ENCODE assay signal across 8 cellular contexts in the genomic region with DNA sequence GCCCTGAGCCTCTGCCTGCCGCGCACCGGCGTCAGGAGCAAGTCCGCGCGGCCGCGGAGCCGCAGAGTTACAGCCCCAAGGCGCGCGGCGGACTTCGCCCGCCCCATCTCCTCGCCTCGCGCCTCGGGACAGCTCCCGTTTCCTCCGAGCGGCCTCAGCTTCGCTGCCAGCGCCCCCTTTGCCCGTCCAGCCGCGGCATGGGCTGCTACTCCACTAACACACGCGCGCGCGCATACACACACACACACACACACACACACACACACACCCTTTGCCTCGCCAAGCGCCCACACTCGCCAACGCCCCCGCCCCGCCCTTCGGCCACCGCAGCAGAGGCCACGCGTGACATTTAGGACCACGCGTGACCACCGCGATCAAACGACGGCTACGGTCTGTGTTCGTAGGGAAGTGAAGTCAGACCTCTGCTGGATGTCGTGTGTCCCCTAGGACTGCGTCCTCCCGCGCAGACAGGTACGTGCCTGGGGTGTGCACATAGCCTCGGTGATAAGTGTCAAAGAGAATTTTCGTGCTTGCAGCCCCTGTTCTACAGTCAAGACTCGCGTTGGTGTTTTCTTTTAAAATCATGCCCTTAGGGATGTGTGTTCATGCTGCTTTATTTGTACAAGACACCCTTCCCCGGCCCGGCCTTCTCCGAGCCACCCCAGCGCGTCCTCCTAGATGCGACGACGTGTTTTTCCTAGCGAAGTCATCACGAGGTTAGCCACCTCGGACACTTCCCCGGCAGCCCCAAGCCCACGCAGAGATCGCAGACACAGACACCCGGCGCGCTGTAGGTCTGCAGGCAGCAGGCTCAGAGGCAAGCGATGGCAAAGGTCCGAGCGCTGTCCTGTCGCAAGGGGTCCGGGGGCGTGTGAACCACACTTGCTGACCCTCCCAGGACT. TPM values are rescaled to one million over a fixed set of nuclear protein-coding genes. Genes with fewer than 3 reads are reported as not detected.
DNase-seq lines count a peak whose midpoint lies in the region; ATAC-seq and TF ChIP-seq lines count a peak whose summit lies in the region.

No MANE protein-coding gene starts in this region.

- intact Hi-C loops in CD4-positive, alpha-beta T cell (cut with DNase I, micrococcal nuclease): loop anchor here (5.0 to 10.0 kb wide), 4 partner anchors 240 to 638 kb away; a partner anchor contains a TSS

- H3K36me3 Mint-ChIP-seq in CD4-positive, alpha-beta T cell (ENCODE audit: low read depth): peaks cover 4% of the 10 kb centered on the region

- no peak for ATAC-seq in CD4-positive, alpha-beta T cell (ENCODE audit: poor library complexity)
- ATAC-seq in HG03432 (IDR thresholded peaks at IDR 0.05; ENCODE audit: unreplicated experiment): no peak

- DNase-seq in CD4-positive, alpha-beta T cell: peak in 3 of 10 experiments; percentile 10 to 35 (median 28)
- DNase-seq in NB4 (ENCODE audit: low read depth) (peak; percentile 40), astrocyte of the spinal cord (ENCODE audit: low read depth, low spot score) (peak; percentile 33), kidney epithelial cell (ENCODE audit: low read depth) (no peak), medulla oblongata (ENCODE audit: extremely low spot score) (no peak), superior temporal gyrus (ENCODE audit: extremely low spot score) (no peak)
- peak; percentile 32 to 33 for DNase-seq in stimulated activated CD4-positive, alpha-beta T cell treated with anti-CD3 and anti-CD28 coated beads, Interleukin-2, amount 100 ng/mL, for 24 hours

- H3K4me3 Mint-ChIP-seq in CD4-positive, alpha-beta T cell: peak overlapping the region; percentile 91

- H3K4me1 Mint-ChIP-seq in CD4-positive, alpha-beta T cell (ENCODE audit: low read depth): peaks cover 47% of the 10 kb centered on the region

- no peak for TF ChIP-seq CTCF in CD4-positive, alpha-beta T cell (IDR thresholded peaks at IDR 0.05)
- TF ChIP-seq CTCF in NB4 (IDR thresholded peaks at IDR 0.05; ENCODE audit: low read depth, low read length): no peak
- TF ChIP-seq CTCF in astrocyte of the spinal cord (IDR thresholded peaks at IDR 0.05; ENCODE audit: low read depth, low read length): peak; percentile 1
- no peak for TF ChIP-seq CTCF in kidney epithelial cell (IDR thresholded peaks at IDR 0.05; ENCODE audit: insufficient read depth, low read length, poor library complexity, severe bottlenecking)

- H3K27ac ChIP-seq in CD4-positive, alpha-beta T cell (ENCODE audit: low read depth, low read length): no peak overlapping the region

- H3K27me3 ChIP-seq in CD4-positive, alpha-beta T cell (ENCODE audit: control insufficient read depth, insufficient read depth, low read length): peaks cover 88% of the 10 kb centered on the region
- H3K27me3 ChIP-seq in kidney epithelial cell (ENCODE audit: control insufficient read depth, insufficient read depth, low read length): peaks cover 65% of the 10 kb centered on the region

- H3K4me3 ChIP-seq in NB4 (ENCODE audit: low read depth, low read length) (no peak overlapping the region), astrocyte of the spinal cord (ENCODE audit: low read depth, low read length) (no peak overlapping the region), kidney epithelial cell (ENCODE audit: low read depth, low read length) (peak overlapping the region; percentile 33)

- in situ Hi-C loops in astrocyte of the spinal cord (cut with HindIII; ENCODE audit: low sequenced_read_pairs): no loop called here

- peak overlapping the region; percentile 43 for H3K27ac Mint-ChIP-seq in CD4-positive, alpha-beta T cell

- CTCF ChIA-PET in CD4-positive, alpha-beta T cell (lab: Charles Lee): no interaction called here

- H3K27me3 Mint-ChIP-seq in CD4-positive, alpha-beta T cell: peaks cover 83% of the 10 kb centered on the region

- no peak for TF ChIP-seq POLR2A in NB4 (IDR thresholded peaks at IDR 0.05; ENCODE audit: extremely low read depth, insufficient read length)

- H3K36me3 ChIP-seq in kidney epithelial cell (ENCODE audit: control insufficient read depth, insufficient read depth, low read length): no peaks in the 10 kb centered on the region

- H3K9me3 Mint-ChIP-seq in CD4-positive, alpha-beta T cell: no peaks in the 10 kb centered on the region

- POLR2A ChIA-PET in CD4-positive, alpha-beta T cell (lab: Charles Lee): no interaction called here

- H3K9me3 ChIP-seq in CD4-positive, alpha-beta T cell (ENCODE audit: control insufficient read depth, low read length): no peaks in the 10 kb centered on the region

RNA-seq across cellular contexts. Expression of a gene that starts 0.9 kb away (rescaled TPM):
- total RNA-seq in CD4-positive, alpha-beta T cell: not detected
- total RNA-seq in kidney epithelial cell: 3.2 TPM in 2 replicates

Comparison
In these comparisons a context has a peak if more than half of its experiments do, and no peak if none do; other contexts are left out.
1. DNase-seq: peak in NB4 (single experiment), astrocyte of the spinal cord (single experiment) and stimulated activated CD4-positive, alpha-beta T cell treated with anti-CD3 and anti-CD28 coated beads, Interleukin-2, amount 100 ng/mL, for 24 hours (2 of 2); none in kidney epithelial cell (single experiment), medulla oblongata (single experiment) and superior temporal gyrus (single experiment).